Comparison of ENCODE assay signal across 22 cellular contexts in the genomic region with DNA sequence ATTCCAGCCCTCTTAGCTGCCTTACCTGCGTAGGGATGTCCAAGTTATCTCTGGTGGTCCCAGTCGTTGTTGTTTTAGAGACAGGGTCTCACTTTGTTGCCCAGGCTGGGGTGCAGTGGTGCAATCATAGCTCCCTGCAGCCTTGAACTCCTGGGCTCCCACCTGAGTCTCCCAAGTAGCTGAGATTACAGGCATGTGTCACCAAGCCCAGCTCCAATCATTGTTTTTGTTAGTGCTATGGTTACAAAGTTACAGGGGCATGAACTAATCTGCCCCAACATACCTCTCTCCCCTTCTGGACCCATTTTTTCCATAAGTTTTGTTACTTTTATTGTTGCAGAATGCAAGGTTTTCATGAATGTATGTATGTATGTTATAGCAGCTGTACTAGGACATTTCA. TPM values are rescaled to one million over a fixed set of nuclear protein-coding genes. Genes with fewer than 3 reads are reported as not detected.
A peak's percentile ranks its signal among the peaks of the same experiment; 100 is the strongest.
DNase-seq lines count a peak whose midpoint lies in the region; ATAC-seq and TF ChIP-seq lines count a peak whose summit lies in the region.
"Had no signal": no experiment of that assay in that cellular context is flagged by ENCODE, and none has a peak within 500 bp of the region (broad histone marks: within the 10 kb centered on the region; RNA-seq: fewer than 3 reads in every experiment).

No MANE protein-coding gene starts in this region.

- peaks cover under 1% of the 10 kb centered on the region for H3K36me3 ChIP-seq in CD4-positive, alpha-beta memory T cell (ENCODE audit: insufficient read depth, low read length)
- peaks cover 31% of the 10 kb centered on the region for H3K36me3 ChIP-seq in upper lobe of right lung

- H3K4me1 Mint-ChIP-seq in CD4-positive, alpha-beta memory T cell, result peaks cover 19 to 27% (median 19%) of the 10 kb centered on the region in 4 donors
- H3K4me1 Mint-ChIP-seq in central memory CD8-positive, alpha-beta T cell, result peaks cover 23% of the 10 kb centered on the region
- H3K4me1 Mint-ChIP-seq in nephron progenitor cell, result no peaks in the 10 kb centered on the region

- CTCF ChIA-PET in CD4-positive, alpha-beta memory T cell (lab: Charles Lee; ENCODE audit: partially characterized antibody), result interaction anchor here (1.0 to 2.1 kb wide), 3 partner anchors 21 to 263 kb away, joined by 3 to 7 read pairs (median 4); a partner anchor contains a TSS

- H3K27me3 Mint-ChIP-seq in CD4-positive, alpha-beta memory T cell, result no peaks in the 10 kb centered on the region
- H3K27me3 Mint-ChIP-seq in central memory CD8-positive, alpha-beta T cell, result no peaks in the 10 kb centered on the region
- H3K27me3 Mint-ChIP-seq in nephron progenitor cell (ENCODE audit: low read depth, poor library complexity), result no peaks in the 10 kb centered on the region
- H3K27me3 Mint-ChIP-seq: activated CD4-positive, alpha-beta memory T cell treated with anti-CD3 and anti-CD28 coated beads for 36 hours; activated naive CD8-positive, alpha-beta T cell treated with anti-CD3 and anti-CD28 coated beads, Interleukin-2, amount 10 ng/mL, durations not matched to agents 7 days and 5 days; dendritic cell treated with granulocyte-macrophage colony-stimulating factor and Interleukin-4, amounts not matched to agents 40 ng/mL and 50 ng/mL, for 4 days had no signal

- no peak overlapping the region for H3K4me3 ChIP-seq in CD4-positive, alpha-beta memory T cell (ENCODE audit: low read length in 2 of 2)
- H3K4me3 ChIP-seq in upper lobe of right lung, result no peak overlapping the region
- H3K4me3 ChIP-seq: GM23248, right atrium auricular region, tibial nerve had no signal

- no peak overlapping the region for H3K27ac ChIP-seq in CD4-positive, alpha-beta memory T cell (ENCODE audit: low read depth, low read length)
- H3K27ac ChIP-seq in upper lobe of right lung, result no peak overlapping the region
- H3K27ac ChIP-seq: GM23248, parathyroid adenoma, right atrium auricular region, tibial nerve had no signal

- intact Hi-C loops in CD4-positive, alpha-beta memory T cell (cut with micrococcal nuclease), result no loop called here
- intact Hi-C loops in upper lobe of right lung (cut with DNase I), result no loop called here

- H3K27ac Mint-ChIP-seq in CD4-positive, alpha-beta memory T cell, result peak overlapping the region in 4 of 7 donors; percentile 10 to 61 (median 50)
- peak overlapping the region; percentile 23 for H3K27ac Mint-ChIP-seq in central memory CD8-positive, alpha-beta T cell (ENCODE audit: low read depth)
- H3K27ac Mint-ChIP-seq in nephron progenitor cell, result peak overlapping the region; percentile 16
- H3K27ac Mint-ChIP-seq: activated CD4-positive, alpha-beta memory T cell treated with anti-CD3 and anti-CD28 coated beads for 36 hours; activated naive CD8-positive, alpha-beta T cell treated with anti-CD3 and anti-CD28 coated beads, Interleukin-2, amount 10 ng/mL, durations not matched to agents 7 days and 5 days; dendritic cell treated with granulocyte-macrophage colony-stimulating factor and Interleukin-4, amounts not matched to agents 40 ng/mL and 50 ng/mL, for 4 days had no signal

- no peaks in the 10 kb centered on the region for H3K4me1 ChIP-seq in CD4-positive, alpha-beta memory T cell (ENCODE audit: insufficient read depth, low read length)
- no peaks in the 10 kb centered on the region for H3K4me1 ChIP-seq in upper lobe of right lung
- H3K4me1 ChIP-seq: parathyroid adenoma had no signal

- no peak for TF ChIP-seq CTCF in nephron progenitor cell (IDR thresholded peaks at IDR 0.05)
- TF ChIP-seq CTCF in upper lobe of right lung (IDR thresholded peaks at IDR 0.05), result no peak

- H3K9me3 Mint-ChIP-seq in CD4-positive, alpha-beta memory T cell, result no peaks in the 10 kb centered on the region
- H3K9me3 Mint-ChIP-seq in central memory CD8-positive, alpha-beta T cell, result no peaks in the 10 kb centered on the region
- H3K9me3 Mint-ChIP-seq in nephron progenitor cell, result no peaks in the 10 kb centered on the region
- H3K9me3 Mint-ChIP-seq: activated CD4-positive, alpha-beta memory T cell treated with anti-CD3 and anti-CD28 coated beads for 36 hours; activated naive CD8-positive, alpha-beta T cell treated with anti-CD3 and anti-CD28 coated beads, Interleukin-2, amount 10 ng/mL, durations not matched to agents 7 days and 5 days; dendritic cell treated with granulocyte-macrophage colony-stimulating factor and Interleukin-4, amounts not matched to agents 40 ng/mL and 50 ng/mL, for 4 days had no signal

- H3K27me3 ChIP-seq in CD4-positive, alpha-beta memory T cell (ENCODE audit: insufficient read depth, low read length), result no peaks in the 10 kb centered on the region
- H3K27me3 ChIP-seq in upper lobe of right lung, result no peaks in the 10 kb centered on the region
- H3K27me3 ChIP-seq: right atrium auricular region, tibial nerve had no signal

- no peaks in the 10 kb centered on the region for H3K9me3 ChIP-seq in CD4-positive, alpha-beta memory T cell (ENCODE audit: control insufficient read depth in 1 of 2, low read length in 2 of 2)
- H3K9me3 ChIP-seq in upper lobe of right lung, result no peaks in the 10 kb centered on the region
- H3K9me3 ChIP-seq: right atrium auricular region, tibial nerve had no signal

- H3K36me3 Mint-ChIP-seq in CD4-positive, alpha-beta memory T cell, result peaks cover 4 to 25% of the 10 kb centered on the region in 2 donors
- peaks cover 15% of the 10 kb centered on the region for H3K36me3 Mint-ChIP-seq in central memory CD8-positive, alpha-beta T cell (ENCODE audit: insufficient read depth)
- H3K36me3 Mint-ChIP-seq in nephron progenitor cell (ENCODE audit: low read depth), result peaks cover 36% of the 10 kb centered on the region

- no peak for DNase-seq in CD4-positive, alpha-beta memory T cell
- DNase-seq in HT1080 (ENCODE audit: low read depth) (peak; percentile 25), nephron progenitor cell (no peak), upper lobe of right lung (no peak), NK-92 (lab: John Stamatoyannopoulos, UW; ENCODE audit: unreplicated experiment) (no peak)
- DNase-seq in central memory CD8-positive, alpha-beta T cell (ENCODE audit: low spot score in 2 of 2), result no peak
- DNase-seq: activated CD4-positive, alpha-beta memory T cell treated with anti-CD3 and anti-CD28 coated beads for 36 hours; activated naive CD8-positive, alpha-beta T cell treated with anti-CD3 and anti-CD28 coated beads, Interleukin-2, amount 10 ng/mL, durations not matched to agents 7 days and 5 days; C1 segment of cervical spinal cord; caudate nucleus; GM23248; NCI-H1092 treated with DMSO at 0.1 percent for 48 hours; NCI-H187 treated with DMSO at 0.1 percent for 48 hours; NCI-H526; SHP77 treated with DMSO at 0.1 percent for 48 hours; stimulated activated CD4-positive, alpha-beta T cell treated with anti-CD3 and anti-CD28 coated beads, Interleukin-2, amount 100 ng/mL, for 24 hours; SW 1271 had no signal

- POLR2A ChIA-PET in CD4-positive, alpha-beta memory T cell (lab: Charles Lee; ENCODE audit: partially characterized antibody), result interaction anchor here (1.7 kb wide), 1 partner anchor 55 kb away, joined by 4 read pairs; a partner anchor contains a TSS

- no peak overlapping the region for H3K4me3 Mint-ChIP-seq in CD4-positive, alpha-beta memory T cell
- no peak overlapping the region for H3K4me3 Mint-ChIP-seq in central memory CD8-positive, alpha-beta T cell
- no peak overlapping the region for H3K4me3 Mint-ChIP-seq in nephron progenitor cell
- H3K4me3 Mint-ChIP-seq: activated CD4-positive, alpha-beta memory T cell treated with anti-CD3 and anti-CD28 coated beads for 36 hours; activated naive CD8-positive, alpha-beta T cell treated with anti-CD3 and anti-CD28 coated beads, Interleukin-2, amount 10 ng/mL, durations not matched to agents 7 days and 5 days; dendritic cell treated with granulocyte-macrophage colony-stimulating factor and Interleukin-4, amounts not matched to agents 40 ng/mL and 50 ng/mL, for 4 days had no signal

- ATAC-seq in central memory CD8-positive, alpha-beta T cell (replicated peaks; ENCODE audit: extremely low read depth, poor library complexity, severe bottlenecking), result no peak
- ATAC-seq in upper lobe of right lung, result no peak
- ATAC-seq in HG02623 (IDR thresholded peaks at IDR 0.05; ENCODE audit: unreplicated experiment), result no peak

RNA-seq across cellular contexts. Expression of a gene that starts 54.7 kb away (rescaled TPM):
- 10 to 100 TPM; 72.0 to 74.4 TPM for total RNA-seq in CD4-positive, alpha-beta memory T cell
- polyA plus RNA-seq in CD4-positive, alpha-beta memory T cell, result 10 to 100 TPM; 33.5 to 44.5 TPM
- 60.1 and 69.7 TPM in 2 replicates for total RNA-seq in HT1080 (2014; rRNA removed; shearing (Covaris generic))
- 24.9 TPM in 2 replicates for polyA plus RNA-seq in HT1080 (2015; cell fraction: cytosol; rRNA removed)
- 29.8 and 31.7 TPM in 2 replicates for polyA plus RNA-seq in HT1080 (2015; cell fraction: nucleus; rRNA removed)
- 34.1 TPM for total RNA-seq in upper lobe of right lung

RNA-seq across cellular contexts. Expression of a gene that starts 54.9 kb away (rescaled TPM):
- total RNA-seq in CD4-positive, alpha-beta memory T cell, result 10 to 100 TPM; 65.0 to 76.8 TPM
- 10 to 100 TPM; 20.4 to 31.0 TPM for polyA plus RNA-seq in CD4-positive, alpha-beta memory T cell
- 36.3 and 57.1 TPM in 2 replicates for total RNA-seq in HT1080 (2014; rRNA removed; shearing (Covaris generic))
- polyA plus RNA-seq in HT1080 (2015; cell fraction: cytosol; rRNA removed), result 67.5 and 79.1 TPM in 2 replicates
- 77.3 and 82.5 TPM in 2 replicates for polyA plus RNA-seq in HT1080 (2015; cell fraction: nucleus; rRNA removed)
- total RNA-seq in upper lobe of right lung, result 52.9 TPM
